1 cellular context compared by ENCODE assay signal in genomic region chr22:36048911-36049677, GRCh38.
TF ChIP-seq lines count a peak whose summit lies in the region.

No MANE protein-coding gene starts in this region.

TF ChIP-seq in HEK293, 187 proteins besides CTCF, POLR2A, EP300 and RAD21 (continued from another document):
- TF ChIP-seq, protein P1, sequence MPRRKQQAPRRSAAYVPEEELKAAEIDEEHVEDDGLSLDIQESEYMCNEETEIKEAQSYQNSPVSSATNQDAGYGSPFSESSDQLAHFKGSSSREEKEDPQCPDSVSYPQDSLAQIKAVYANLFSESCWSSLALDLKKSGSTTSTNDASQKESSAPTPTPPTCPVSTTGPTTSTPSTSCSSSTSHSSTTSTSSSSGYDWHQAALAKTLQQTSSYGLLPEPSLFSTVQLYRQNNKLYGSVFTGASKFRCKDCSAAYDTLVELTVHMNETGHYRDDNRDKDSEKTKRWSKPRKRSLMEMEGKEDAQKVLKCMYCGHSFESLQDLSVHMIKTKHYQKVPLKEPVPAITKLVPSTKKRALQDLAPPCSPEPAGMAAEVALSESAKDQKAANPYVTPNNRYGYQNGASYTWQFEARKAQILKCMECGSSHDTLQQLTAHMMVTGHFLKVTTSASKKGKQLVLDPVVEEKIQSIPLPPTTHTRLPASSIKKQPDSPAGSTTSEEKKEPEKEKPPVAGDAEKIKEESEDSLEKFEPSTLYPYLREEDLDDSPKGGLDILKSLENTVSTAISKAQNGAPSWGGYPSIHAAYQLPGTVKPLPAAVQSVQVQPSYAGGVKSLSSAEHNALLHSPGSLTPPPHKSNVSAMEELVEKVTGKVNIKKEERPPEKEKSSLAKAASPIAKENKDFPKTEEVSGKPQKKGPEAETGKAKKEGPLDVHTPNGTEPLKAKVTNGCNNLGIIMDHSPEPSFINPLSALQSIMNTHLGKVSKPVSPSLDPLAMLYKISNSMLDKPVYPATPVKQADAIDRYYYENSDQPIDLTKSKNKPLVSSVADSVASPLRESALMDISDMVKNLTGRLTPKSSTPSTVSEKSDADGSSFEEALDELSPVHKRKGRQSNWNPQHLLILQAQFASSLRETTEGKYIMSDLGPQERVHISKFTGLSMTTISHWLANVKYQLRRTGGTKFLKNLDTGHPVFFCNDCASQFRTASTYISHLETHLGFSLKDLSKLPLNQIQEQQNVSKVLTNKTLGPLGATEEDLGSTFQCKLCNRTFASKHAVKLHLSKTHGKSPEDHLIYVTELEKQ (tag by site-specific recombination; IDR thresholded peaks at IDR 0.05; ENCODE audit: borderline replicate concordance): no peak
- TF ChIP-seq ZNF707 (tag by site-specific recombination; IDR thresholded peaks at IDR 0.05) (no peak), SCRT1 (tag by site-specific recombination; IDR thresholded peaks at IDR 0.05; ENCODE audit: borderline replicate concordance) (peak; percentile 35; the same call in 1 of the 2 replicates), ZNF10 (tag by site-specific recombination; IDR thresholded peaks at IDR 0.05) (no peak), ZSCAN4 (tag by site-specific recombination; IDR thresholded peaks at IDR 0.05) (no peak), SP3 (tag by site-specific recombination; IDR thresholded peaks at IDR 0.05) (no peak), ZNF362 (tag by site-specific recombination; IDR thresholded peaks at IDR 0.05) (0 out of 2 replicates have a peak, but pooled peaks have one; percentile 34), ZBTB17 (tag by site-specific recombination; IDR thresholded peaks at IDR 0.05) (no peak), ZNF514 (tag by site-specific recombination; IDR thresholded peaks at IDR 0.05) (no peak), ZNF214 (tag by site-specific recombination; IDR thresholded peaks at IDR 0.05; ENCODE audit: borderline replicate concordance) (no peak), ZNF114 (tag by site-specific recombination; IDR thresholded peaks at IDR 0.05) (no peak), ZNF549 (tag by site-specific recombination; IDR thresholded peaks at IDR 0.05) (no peak), SCRT2 (tag by site-specific recombination; IDR thresholded peaks at IDR 0.05) (peak; percentile 81), ZNF670 (tag by site-specific recombination; IDR thresholded peaks at IDR 0.05; ENCODE audit: low read depth) (no peak), ZNF391 (tag by site-specific recombination; IDR thresholded peaks at IDR 0.05; ENCODE audit: borderline replicate concordance, low read depth) (no peak), ZNF664 (tag by site-specific recombination; IDR thresholded peaks at IDR 0.05) (no peak), ZNF121 (tag by site-specific recombination; IDR thresholded peaks at IDR 0.05) (no peak), ZNF423 (tag by site-specific recombination; IDR thresholded peaks at IDR 0.05) (no peak)
- TF ChIP-seq, protein P2, sequence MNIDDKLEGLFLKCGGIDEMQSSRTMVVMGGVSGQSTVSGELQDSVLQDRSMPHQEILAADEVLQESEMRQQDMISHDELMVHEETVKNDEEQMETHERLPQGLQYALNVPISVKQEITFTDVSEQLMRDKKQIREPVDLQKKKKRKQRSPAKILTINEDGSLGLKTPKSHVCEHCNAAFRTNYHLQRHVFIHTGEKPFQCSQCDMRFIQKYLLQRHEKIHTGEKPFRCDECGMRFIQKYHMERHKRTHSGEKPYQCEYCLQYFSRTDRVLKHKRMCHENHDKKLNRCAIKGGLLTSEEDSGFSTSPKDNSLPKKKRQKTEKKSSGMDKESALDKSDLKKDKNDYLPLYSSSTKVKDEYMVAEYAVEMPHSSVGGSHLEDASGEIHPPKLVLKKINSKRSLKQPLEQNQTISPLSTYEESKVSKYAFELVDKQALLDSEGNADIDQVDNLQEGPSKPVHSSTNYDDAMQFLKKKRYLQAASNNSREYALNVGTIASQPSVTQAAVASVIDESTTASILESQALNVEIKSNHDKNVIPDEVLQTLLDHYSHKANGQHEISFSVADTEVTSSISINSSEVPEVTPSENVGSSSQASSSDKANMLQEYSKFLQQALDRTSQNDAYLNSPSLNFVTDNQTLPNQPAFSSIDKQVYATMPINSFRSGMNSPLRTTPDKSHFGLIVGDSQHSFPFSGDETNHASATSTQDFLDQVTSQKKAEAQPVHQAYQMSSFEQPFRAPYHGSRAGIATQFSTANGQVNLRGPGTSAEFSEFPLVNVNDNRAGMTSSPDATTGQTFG (tag by site-specific recombination; IDR thresholded peaks at IDR 0.05; ENCODE audit: borderline replicate concordance): no peak
